Comparison of ENCODE assay signal across 22 cellular contexts in genomic region chr12:27578689-27579372, GRCh38. TPM values are rescaled to one million over a fixed set of nuclear protein-coding genes. Genes with fewer than 3 reads are reported as not detected.
DNase-seq lines count a peak whose midpoint lies in the region; ATAC-seq lines count a peak whose summit lies in the region.
"Had no signal": no experiment of that assay in that cellular context is flagged by ENCODE, and none has a peak within 500 bp of the region (broad histone marks: within the 10 kb centered on the region; RNA-seq: fewer than 3 reads in every experiment).

No MANE protein-coding gene starts in this region.

- DNase-seq in left ventricle myocardium superior (no peak), anterior cingulate cortex (lab: John Stamatoyannopoulos, UW) (no peak), DMS79 treated with DMSO at 0.1 percent for 48 hours (lab: John Stamatoyannopoulos, UW) (no peak)
- DNase-seq in stimulated activated naive B cell treated with anti-CD40 and anti-IgM and Interleukin-4, amounts not matched to agents 10 μg/mL and 1 μg/mL and 100 μg/mL, for 72 hours = no peak
- DNase-seq: activated CD4-positive, alpha-beta T cell treated with anti-CD3 and anti-CD28 coated beads, Interleukin-2, amount 10 ng/mL, durations not matched to agents 24 days and 14 days; CD8-positive, alpha-beta memory T cell; hypothalamus; mesendoderm; MM.1S; naive thymus-derived CD8-positive, alpha-beta T cell; NCI-H1694; NCI-H774; OCI-M1; pancreas; SJCRH30; stimulated activated CD4-positive, alpha-beta T cell treated with anti-CD3 and anti-CD28 coated beads, Interleukin-2, amount 100 ng/mL, for 48 hours; trophoblast cell had no signal

- H3K27me3 Mint-ChIP-seq in stimulated activated naive B cell treated with anti-CD40 and anti-IgM and Interleukin-4, amounts not matched to agents 10 μg/mL and 1 μg/mL and 100 μg/mL, for 72 hours = no peaks in the 10 kb centered on the region
- H3K27me3 Mint-ChIP-seq: activated CD4-positive, alpha-beta T cell treated with anti-CD3 and anti-CD28 coated beads, Interleukin-2, amount 10 ng/mL, durations not matched to agents 24 days and 14 days; CD8-positive, alpha-beta memory T cell; naive thymus-derived CD8-positive, alpha-beta T cell; stimulated activated naive CD8-positive, alpha-beta T cell treated with anti-CD3 and anti-CD28 coated beads, Interleukin-15, Interleukin-2, amounts not matched to agents 100 ng/mL and 50 ng/mL, for 24 hours had no signal

- H3K27ac Mint-ChIP-seq in stimulated activated naive B cell treated with anti-CD40 and anti-IgM and Interleukin-4, amounts not matched to agents 10 μg/mL and 1 μg/mL and 100 μg/mL, for 72 hours = no peak overlapping the region
- H3K27ac Mint-ChIP-seq: activated CD4-positive, alpha-beta T cell treated with anti-CD3 and anti-CD28 coated beads, Interleukin-2, amount 10 ng/mL, durations not matched to agents 24 days and 14 days; activated T-helper 2 cell treated with anti-CD3 and anti-CD28 coated beads, Interferon-gamma antibody, Interleukin-2, Interleukin-4, amounts not matched to agents 10 μg/mL and 5 μg/mL and 100 μg/mL, durations not matched to agents 14 hours and 24 hours and 36 hours; CD8-positive, alpha-beta memory T cell; stimulated activated naive CD8-positive, alpha-beta T cell treated with anti-CD3 and anti-CD28 coated beads, Interleukin-15, Interleukin-2, amounts not matched to agents 100 ng/mL and 50 ng/mL, for 24 hours had no signal

- H3K36me3 Mint-ChIP-seq in stimulated activated naive B cell treated with anti-CD40 and anti-IgM and Interleukin-4, amounts not matched to agents 10 μg/mL and 1 μg/mL and 100 μg/mL, for 72 hours = peaks cover 17 to 27% of the 10 kb centered on the region in 2 donors

- no peak overlapping the region for H3K4me3 Mint-ChIP-seq in stimulated activated naive B cell treated with anti-CD40 and anti-IgM and Interleukin-4, amounts not matched to agents 10 μg/mL and 1 μg/mL and 100 μg/mL, for 72 hours
- H3K4me3 Mint-ChIP-seq: activated CD4-positive, alpha-beta T cell treated with anti-CD3 and anti-CD28 coated beads, Interleukin-2, amount 10 ng/mL, durations not matched to agents 24 days and 14 days; CD8-positive, alpha-beta memory T cell; naive thymus-derived CD8-positive, alpha-beta T cell; stimulated activated naive CD8-positive, alpha-beta T cell treated with anti-CD3 and anti-CD28 coated beads, Interleukin-15, Interleukin-2, amounts not matched to agents 100 ng/mL and 50 ng/mL, for 24 hours had no signal

- peak; percentile 58 for ATAC-seq in GM19351 (IDR thresholded peaks at IDR 0.05; ENCODE audit: unreplicated experiment)
- ATAC-seq in HG03460 (IDR thresholded peaks at IDR 0.05; ENCODE audit: unreplicated experiment) = peak; percentile 54
- peak; percentile 44 for ATAC-seq in left ventricle myocardium superior
- ATAC-seq in stimulated activated naive B cell treated with anti-CD40 and anti-IgM and Interleukin-4, amounts not matched to agents 10 μg/mL and 1 μg/mL and 100 μg/mL, for 72 hours (replicated peaks) = peak; percentile 69 to 75
- ATAC-seq in GM18502 (IDR thresholded peaks at IDR 0.05; ENCODE audit: poor library complexity, unreplicated experiment) = no peak
- ATAC-seq: naive thymus-derived CD8-positive, alpha-beta T cell; pancreas had no signal

- H3K9me3 Mint-ChIP-seq in stimulated activated naive B cell treated with anti-CD40 and anti-IgM and Interleukin-4, amounts not matched to agents 10 μg/mL and 1 μg/mL and 100 μg/mL, for 72 hours = no peaks in the 10 kb centered on the region
- H3K9me3 Mint-ChIP-seq: activated CD4-positive, alpha-beta T cell treated with anti-CD3 and anti-CD28 coated beads, Interleukin-2, amount 10 ng/mL, durations not matched to agents 24 days and 14 days; activated T-helper 2 cell treated with anti-CD3 and anti-CD28 coated beads, Interferon-gamma antibody, Interleukin-2, Interleukin-4, amounts not matched to agents 10 μg/mL and 5 μg/mL and 100 μg/mL, durations not matched to agents 14 hours and 24 hours and 36 hours; CD8-positive, alpha-beta memory T cell; naive thymus-derived CD8-positive, alpha-beta T cell; stimulated activated naive CD8-positive, alpha-beta T cell treated with anti-CD3 and anti-CD28 coated beads, Interleukin-15, Interleukin-2, amounts not matched to agents 100 ng/mL and 50 ng/mL, for 24 hours had no signal

- H3K4me1 Mint-ChIP-seq in stimulated activated naive B cell treated with anti-CD40 and anti-IgM and Interleukin-4, amounts not matched to agents 10 μg/mL and 1 μg/mL and 100 μg/mL, for 72 hours = peaks cover 27 to 68% of the 10 kb centered on the region in 2 donors

- intact Hi-C loops in left ventricle myocardium superior (cut with micrococcal nuclease) = no loop called here

RNA-seq across cellular contexts. Expression of gene PPFIBP1, which starts 54.8 kb away (rescaled TPM):
- total RNA-seq in left ventricle myocardium superior = 332 TPM
